ENCODE assay signal across 9 cellular contexts in the genomic region with DNA sequence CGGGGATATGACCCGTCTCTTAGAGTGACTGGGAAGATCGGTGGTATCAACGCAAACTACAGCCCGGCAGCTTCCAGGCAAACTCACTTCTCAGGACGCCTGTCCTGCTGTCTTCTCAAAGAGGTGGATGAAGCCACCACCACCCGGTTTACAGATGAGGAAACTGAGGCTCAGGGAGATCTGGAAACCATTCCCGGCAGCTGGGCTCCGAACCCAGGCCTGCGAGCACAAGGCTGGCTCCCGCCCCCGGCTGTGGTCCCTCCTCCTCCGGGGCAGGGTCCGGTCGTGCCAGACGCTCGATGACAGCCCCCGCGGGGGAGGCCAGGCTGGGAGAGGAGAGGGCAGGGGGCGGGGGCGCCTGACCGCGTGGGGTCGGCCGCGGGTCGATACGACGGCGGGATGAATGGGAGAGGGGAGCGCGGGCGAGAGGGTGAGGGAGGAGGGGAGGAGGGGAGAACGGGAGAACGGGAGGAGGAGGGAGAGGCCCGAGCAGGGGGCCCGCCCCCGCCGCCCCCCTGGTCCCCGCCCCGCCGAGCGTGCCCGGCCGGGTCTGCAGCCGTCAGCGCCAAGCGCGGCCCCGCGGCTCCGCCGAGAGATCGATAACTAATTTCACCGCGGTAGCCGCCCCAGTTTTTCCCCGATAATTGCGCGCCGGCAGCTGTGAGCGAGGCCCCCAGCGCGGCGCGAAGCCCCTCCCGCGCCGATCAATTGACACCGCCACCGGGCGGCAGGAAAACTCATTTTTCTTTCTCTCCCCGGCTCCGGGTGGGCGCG. TPM values are rescaled to one million over a fixed set of nuclear protein-coding genes. Genes with fewer than 3 reads are reported as not detected.
DNase-seq lines count a peak whose midpoint lies in the region; ATAC-seq and TF ChIP-seq lines count a peak whose summit lies in the region.
"Had no signal": no experiment of that assay in that cellular context is flagged by ENCODE, and none has a peak within 500 bp of the region (broad histone marks: within the 10 kb centered on the region; RNA-seq: fewer than 3 reads in every experiment).

No MANE protein-coding gene starts in this region.

- peaks cover 25% of the 10 kb centered on the region for H3K27me3 Mint-ChIP-seq in activated B cell treated with CpG ODN at 0.5 μM for 24 hours

- POLR2A ChIA-PET in HEK293 (lab: Yijun Ruan, JAX) = no interaction called here
- POLR2A ChIA-PET in activated B cell treated with CpG ODN at 0.5 μM for 24 hours (lab: Charles Lee) = interaction anchor here (0.7 kb wide), 1 partner anchor 534 kb away, joined by 3 read pairs; no protein-coding TSS in a partner anchor

- intact Hi-C loops in activated B cell treated with CpG ODN at 0.5 μM for 24 hours (cut with micrococcal nuclease) = no loop called here

- H3K27ac Mint-ChIP-seq in activated B cell treated with CpG ODN at 0.5 μM for 24 hours = no peak overlapping the region

- H3K36me3 Mint-ChIP-seq in activated B cell treated with CpG ODN at 0.5 μM for 24 hours (ENCODE audit: low read depth) = no peaks in the 10 kb centered on the region

- H3K9ac ChIP-seq in iPS-15b (ENCODE audit: low read depth, low read length) (no peak overlapping the region), skeletal muscle satellite cell (ENCODE audit: low read depth, low read length) (no peak overlapping the region)

- DNase-seq in activated B cell treated with CpG ODN at 0.5 μM for 24 hours (no peak), NCI-H510A (lab: John Stamatoyannopoulos, UW) (no peak), dermis blood vessel endothelial cell (no peak), NCI-H1930 (lab: John Stamatoyannopoulos, UW) (no peak)

- H3K4me2 ChIP-seq in skeletal muscle satellite cell (ENCODE audit: low read length) = peak overlapping the region; percentile 52

- H3K36me3 ChIP-seq in HEK293 (ENCODE audit: control insufficient read depth in 2 of 2, insufficient read depth in 1 of 2, low read length in 2 of 2) (no peaks in the 10 kb centered on the region), iPS-15b (ENCODE audit: control insufficient read depth, insufficient read depth, low read length) (no peaks in the 10 kb centered on the region), skeletal muscle satellite cell (ENCODE audit: insufficient read depth, low read length) (no peaks in the 10 kb centered on the region)

- no peak overlapping the region; the same call in 1 of the 2 replicates for H3K27ac ChIP-seq in HEK293 (ENCODE audit: extremely low read depth, low read depth, low read length)

- H3K9me3 Mint-ChIP-seq in activated B cell treated with CpG ODN at 0.5 μM for 24 hours = no peaks in the 10 kb centered on the region

- peak overlapping the region; percentile 84 for H3K4me3 Mint-ChIP-seq in activated B cell treated with CpG ODN at 0.5 μM for 24 hours

- H3K27me3 ChIP-seq in iPS-15b (ENCODE audit: control insufficient read depth, insufficient read depth, low read length) (peaks cover 20% of the 10 kb centered on the region), skeletal muscle satellite cell (ENCODE audit: control insufficient read depth, insufficient read depth, low read length) (peaks cover 37% of the 10 kb centered on the region)

- CTCF ChIA-PET in HEK293 (lab: Yijun Ruan, JAX) = interaction anchor here (0.7 kb wide), 1 partner anchor 58 kb away, joined by 3 read pairs; no protein-coding TSS in a partner anchor
- CTCF ChIA-PET in activated B cell treated with CpG ODN at 0.5 μM for 24 hours (lab: Charles Lee) = no interaction called here

- no peaks in the 10 kb centered on the region; the same call in 1 of the 2 replicates for H3K4me1 ChIP-seq in HEK293 (ENCODE audit: control insufficient read depth, insufficient read depth, low read length)
- peaks cover 8% of the 10 kb centered on the region for H3K4me1 ChIP-seq in iPS-15b (ENCODE audit: control insufficient read depth, insufficient read depth, low read length)
- no peaks in the 10 kb centered on the region for H3K4me1 ChIP-seq in skeletal muscle satellite cell (ENCODE audit: control insufficient read depth, insufficient read depth, low read length)

- H3K4me3 ChIP-seq in HEK293 (ENCODE audit: low read depth, low read length) = peak overlapping the region; percentile 45
- H3K4me3 ChIP-seq in iPS-15b (ENCODE audit: low read depth, low read length) = peak overlapping the region; percentile 79
- H3K4me3 ChIP-seq in skeletal muscle satellite cell (ENCODE audit: low read length) = no peak overlapping the region

- ATAC-seq in activated B cell treated with CpG ODN at 0.5 μM for 24 hours (ENCODE audit: low read depth) (peak; percentile 28), GM18867 (IDR thresholded peaks at IDR 0.05; ENCODE audit: unreplicated experiment) (no peak)

- H3K9me3 ChIP-seq in HEK293 (ENCODE audit: control insufficient read depth, insufficient read depth, low read depth, low read length) (no peaks in the 10 kb centered on the region), iPS-15b (ENCODE audit: control insufficient read depth, insufficient read depth, low read length) (no peaks in the 10 kb centered on the region), skeletal muscle satellite cell (replicated peaks; ENCODE audit: low read length) (no peaks in the 10 kb centered on the region)

- peaks cover 7% of the 10 kb centered on the region for H3K4me1 Mint-ChIP-seq in activated B cell treated with CpG ODN at 0.5 μM for 24 hours

- TF ChIP-seq CTCF in HEK293 (tag by site-specific recombination; IDR thresholded peaks at IDR 0.05) (no peak), activated B cell treated with CpG ODN at 0.5 μM for 24 hours (IDR thresholded peaks at IDR 0.05) (no peak)

TF ChIP-seq in HEK293, 187 proteins besides CTCF, POLR2A, EP300 and RAD21 (continues in another document):
- TF ChIP-seq ZNF335 (tag by site-specific recombination; conservative IDR thresholded peaks at IDR 0.05) = peak; percentile 72
- TF ChIP-seq ZNF473 (tag by site-specific recombination; IDR thresholded peaks at IDR 0.05) = no peak
- 0 out of 2 replicates have a peak, but pooled peaks have one; percentile 14 for TF ChIP-seq ZNF366 (tag by site-specific recombination; conservative IDR thresholded peaks at IDR 0.05)
- TF ChIP-seq GLIS2 (tag by site-specific recombination; IDR thresholded peaks at IDR 0.05) = peak; percentile 79
- TF ChIP-seq KLF9 (tag by site-specific recombination; IDR thresholded peaks at IDR 0.05; ENCODE audit: low read depth) = peak; percentile 59
- TF ChIP-seq ZNF23 (tag by site-specific recombination; IDR thresholded peaks at IDR 0.05; ENCODE audit: borderline replicate concordance) = no peak
- TF ChIP-seq EGR2 (tag by site-specific recombination; IDR thresholded peaks at IDR 0.05; ENCODE audit: low read depth) = peak; percentile 97
- peak; percentile 13; the same call in 1 of the 2 replicates for TF ChIP-seq WT1 (tag by site-specific recombination; IDR thresholded peaks at IDR 0.05)
- TF ChIP-seq SP2 (tag by site-specific recombination; IDR thresholded peaks at IDR 0.05) = peak; percentile 87
- TF ChIP-seq, protein P1, sequence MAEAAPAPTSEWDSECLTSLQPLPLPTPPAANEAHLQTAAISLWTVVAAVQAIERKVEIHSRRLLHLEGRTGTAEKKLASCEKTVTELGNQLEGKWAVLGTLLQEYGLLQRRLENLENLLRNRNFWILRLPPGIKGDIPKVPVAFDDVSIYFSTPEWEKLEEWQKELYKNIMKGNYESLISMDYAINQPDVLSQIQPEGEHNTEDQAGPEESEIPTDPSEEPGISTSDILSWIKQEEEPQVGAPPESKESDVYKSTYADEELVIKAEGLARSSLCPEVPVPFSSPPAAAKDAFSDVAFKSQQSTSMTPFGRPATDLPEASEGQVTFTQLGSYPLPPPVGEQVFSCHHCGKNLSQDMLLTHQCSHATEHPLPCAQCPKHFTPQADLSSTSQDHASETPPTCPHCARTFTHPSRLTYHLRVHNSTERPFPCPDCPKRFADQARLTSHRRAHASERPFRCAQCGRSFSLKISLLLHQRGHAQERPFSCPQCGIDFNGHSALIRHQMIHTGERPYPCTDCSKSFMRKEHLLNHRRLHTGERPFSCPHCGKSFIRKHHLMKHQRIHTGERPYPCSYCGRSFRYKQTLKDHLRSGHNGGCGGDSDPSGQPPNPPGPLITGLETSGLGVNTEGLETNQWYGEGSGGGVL (tag by site-specific recombination; IDR thresholded peaks at IDR 0.05) = peak; percentile 98
- peak; percentile 48; the same call in 1 of the 2 replicates for TF ChIP-seq KLF1 (tag by site-specific recombination; IDR thresholded peaks at IDR 0.05)
- TF ChIP-seq, protein P2, sequence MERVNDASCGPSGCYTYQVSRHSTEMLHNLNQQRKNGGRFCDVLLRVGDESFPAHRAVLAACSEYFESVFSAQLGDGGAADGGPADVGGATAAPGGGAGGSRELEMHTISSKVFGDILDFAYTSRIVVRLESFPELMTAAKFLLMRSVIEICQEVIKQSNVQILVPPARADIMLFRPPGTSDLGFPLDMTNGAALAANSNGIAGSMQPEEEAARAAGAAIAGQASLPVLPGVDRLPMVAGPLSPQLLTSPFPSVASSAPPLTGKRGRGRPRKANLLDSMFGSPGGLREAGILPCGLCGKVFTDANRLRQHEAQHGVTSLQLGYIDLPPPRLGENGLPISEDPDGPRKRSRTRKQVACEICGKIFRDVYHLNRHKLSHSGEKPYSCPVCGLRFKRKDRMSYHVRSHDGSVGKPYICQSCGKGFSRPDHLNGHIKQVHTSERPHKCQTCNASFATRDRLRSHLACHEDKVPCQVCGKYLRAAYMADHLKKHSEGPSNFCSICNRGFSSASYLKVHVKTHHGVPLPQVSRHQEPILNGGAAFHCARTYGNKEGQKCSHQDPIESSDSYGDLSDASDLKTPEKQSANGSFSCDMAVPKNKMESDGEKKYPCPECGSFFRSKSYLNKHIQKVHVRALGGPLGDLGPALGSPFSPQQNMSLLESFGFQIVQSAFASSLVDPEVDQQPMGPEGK (tag by site-specific recombination; IDR thresholded peaks at IDR 0.05) = peak; percentile 62
- peak; percentile 90 for TF ChIP-seq GLIS1 (tag by site-specific recombination; IDR thresholded peaks at IDR 0.05)

RNA-seq across cellular contexts. Expression of a gene that starts 14.0 kb away (rescaled TPM):
- total RNA-seq in activated B cell treated with CpG ODN at 0.5 μM for 24 hours (not detected in 2 replicates), dermis blood vessel endothelial cell (not detected in 2 replicates)
- not detected in 2 replicates for total RNA-seq in skeletal muscle satellite cell (2012; rRNA removed)
- total RNA-seq: renal cortical epithelial cell had no signal
